8 cellular contexts compared by ENCODE assay signal in genomic region chr13:52845766-52846566, GRCh38. TPM values are rescaled to one million over a fixed set of nuclear protein-coding genes. Genes with fewer than 3 reads are reported as not detected.
DNase-seq lines count a peak whose midpoint lies in the region; ATAC-seq and TF ChIP-seq lines count a peak whose summit lies in the region.

No MANE protein-coding gene starts in this region.

- peaks cover 35% of the 10 kb centered on the region; the same call in 1 of the 2 replicates for H3K9me3 ChIP-seq in AG04450 (ENCODE audit: control insufficient read depth, insufficient read depth, low read length)
- H3K9me3 ChIP-seq in HUES48 (ENCODE audit: control insufficient read depth, insufficient read depth, low read length) = no peaks in the 10 kb centered on the region

- H3K27me3 Mint-ChIP-seq in activated naive CD8-positive, alpha-beta T cell treated with anti-CD3 and anti-CD28 coated beads, Interleukin-2, amount 50 U/mL, for 24 hours = peaks cover 64% of the 10 kb centered on the region
- peaks cover 46 to 69% of the 10 kb centered on the region in 2 donors for H3K27me3 Mint-ChIP-seq in effector memory CD8-positive, alpha-beta T cell

- peak; percentile 35 for ATAC-seq in activated naive CD8-positive, alpha-beta T cell treated with anti-CD3 and anti-CD28 coated beads, Interleukin-2, amount 50 U/mL, for 24 hours
- ATAC-seq in HG03571 (IDR thresholded peaks at IDR 0.05; ENCODE audit: unreplicated experiment) (no peak), HG02763 (IDR thresholded peaks at IDR 0.05; ENCODE audit: unreplicated experiment) (no peak)
- no peak for ATAC-seq in effector memory CD8-positive, alpha-beta T cell (replicated peaks)

- H3K27ac ChIP-seq in AG04450 (ENCODE audit: low read depth, low read length) (no peak overlapping the region), HUES48 (ENCODE audit: low read depth, low read length) (no peak overlapping the region)

- no peak for DNase-seq in AG04450 (ENCODE audit: low read depth, low spot score)
- peak; percentile 40 for DNase-seq in activated naive CD8-positive, alpha-beta T cell treated with anti-CD3 and anti-CD28 coated beads, Interleukin-2, amount 50 U/mL, for 24 hours
- peak; percentile 57 for DNase-seq in kidney tubule cell (ENCODE audit: low spot score)
- DNase-seq in effector memory CD8-positive, alpha-beta T cell = no peak
- no peak for DNase-seq in central memory CD4-positive, alpha-beta T cell

- CTCF ChIA-PET in AG04450 (lab: Charles Lee) = interaction anchor here (1.2 to 1.4 kb wide), 2 partner anchors 224 to 237 kb away, joined by 4 to 6 read pairs; no protein-coding TSS in a partner anchor

- H3K9ac ChIP-seq in HUES48 (ENCODE audit: low read depth, low read length) = no peak overlapping the region

- H3K4me1 Mint-ChIP-seq in activated naive CD8-positive, alpha-beta T cell treated with anti-CD3 and anti-CD28 coated beads, Interleukin-2, amount 50 U/mL, for 24 hours = peaks cover 14% of the 10 kb centered on the region
- peaks cover 14 to 19% of the 10 kb centered on the region in 2 donors for H3K4me1 Mint-ChIP-seq in effector memory CD8-positive, alpha-beta T cell (ENCODE audit: low read depth in 2 of 2)

- POLR2A ChIA-PET in AG04450 (lab: Yijun Ruan, JAX) = no interaction called here

- H3K27me3 ChIP-seq in AG04450 (ENCODE audit: control insufficient read depth, insufficient read depth, low read length) (peaks cover 53% of the 10 kb centered on the region), HUES48 (ENCODE audit: control insufficient read depth, insufficient read depth, low read length) (peaks cover 61% of the 10 kb centered on the region)

- no peak overlapping the region for H3K27ac Mint-ChIP-seq in activated naive CD8-positive, alpha-beta T cell treated with anti-CD3 and anti-CD28 coated beads, Interleukin-2, amount 50 U/mL, for 24 hours
- H3K27ac Mint-ChIP-seq in effector memory CD8-positive, alpha-beta T cell = no peak overlapping the region

- no peak overlapping the region for H3K4me3 Mint-ChIP-seq in activated naive CD8-positive, alpha-beta T cell treated with anti-CD3 and anti-CD28 coated beads, Interleukin-2, amount 50 U/mL, for 24 hours
- H3K4me3 Mint-ChIP-seq in effector memory CD8-positive, alpha-beta T cell = no peak overlapping the region

- peak; percentile 22 for TF ChIP-seq CTCF in AG04450 (IDR thresholded peaks at IDR 0.05; ENCODE audit: low read depth, low read length)

- no peaks in the 10 kb centered on the region for H3K9me3 Mint-ChIP-seq in activated naive CD8-positive, alpha-beta T cell treated with anti-CD3 and anti-CD28 coated beads, Interleukin-2, amount 50 U/mL, for 24 hours
- peaks cover 0 to 8% of the 10 kb centered on the region in 2 donors for H3K9me3 Mint-ChIP-seq in effector memory CD8-positive, alpha-beta T cell

- H3K4me3 ChIP-seq in AG04450 (ENCODE audit: low read depth, low read length) (no peak overlapping the region), HUES48 (ENCODE audit: low read depth, low read length) (peak overlapping the region; percentile 77; the same call in 1 of the 2 replicates)

- peaks cover 7% of the 10 kb centered on the region for H3K36me3 Mint-ChIP-seq in activated naive CD8-positive, alpha-beta T cell treated with anti-CD3 and anti-CD28 coated beads, Interleukin-2, amount 50 U/mL, for 24 hours (ENCODE audit: low read depth)
- peaks cover 3% of the 10 kb centered on the region for H3K36me3 Mint-ChIP-seq in effector memory CD8-positive, alpha-beta T cell (ENCODE audit: insufficient read depth)

- H3K36me3 ChIP-seq in HUES48 (ENCODE audit: control insufficient read depth, insufficient read depth, low read length) = peaks cover 3% of the 10 kb centered on the region; the same call in 1 of the 2 replicates

- peaks cover 19% of the 10 kb centered on the region for H3K4me1 ChIP-seq in HUES48 (ENCODE audit: control insufficient read depth, insufficient read depth, low read length)

RNA-seq across cellular contexts. Expression of gene PCDH8, which starts 2.5 kb away (rescaled TPM):
- polyA plus RNA-seq in AG04450 (2011; rRNA removed) = not detected in 2 replicates
- polyA minus RNA-seq in AG04450 (2011; rRNA and poly(A)+ RNA removed) = not detected in 2 replicates

Comparison
In these comparisons a context has a peak if more than half of its experiments do, and no peak if none do; other contexts are left out.
1. DNase-seq: peak in activated naive CD8-positive, alpha-beta T cell treated with anti-CD3 and anti-CD28 coated beads, Interleukin-2, amount 50 U/mL, for 24 hours (single experiment) and kidney tubule cell (single experiment); none in AG04450 (single experiment), effector memory CD8-positive, alpha-beta T cell (0 of 3) and central memory CD4-positive, alpha-beta T cell (single experiment).